1 cellular context compared by ENCODE assay signal in genomic region chr1:110047463-110047862, GRCh38.
TF ChIP-seq lines count a peak whose summit lies in the region.

No MANE protein-coding gene starts in this region.

TF ChIP-seq in K562, 482 proteins besides CTCF, POLR2A, EP300 and RAD21:
- no peak for TF ChIP-seq ELK1 (CRISPR knock-in tag; IDR thresholded peaks at IDR 0.05)
- no peak for TF ChIP-seq U2AF2 (optimal IDR thresholded peaks at IDR 0.05; ENCODE audit: low read depth, low read length)
- TF ChIP-seq UBTF (IDR thresholded peaks at IDR 0.05; ENCODE audit: borderline replicate concordance in 1 of 2, low read depth in 2 of 2, low read length in 2 of 2) = no peak
- no peak for TF ChIP-seq ID3 (CRISPR knock-in tag; IDR thresholded peaks at IDR 0.05)
- TF ChIP-seq ID3 (tag; IDR thresholded peaks at IDR 0.05) = no peak
- TF ChIP-seq ATF4 (CRISPR knock-in tag; IDR thresholded peaks at IDR 0.05) = no peak
- TF ChIP-seq ZNF354B (CRISPR knock-in tag; IDR thresholded peaks at IDR 0.05) = no peak
- no peak for TF ChIP-seq ZBTB26 (CRISPR knock-in tag; IDR thresholded peaks at IDR 0.05)
